11 cellular contexts compared by ENCODE assay signal in genomic region chr2:23669413-23670244, GRCh38.
DNase-seq lines count a peak whose midpoint lies in the region; ATAC-seq and TF ChIP-seq lines count a peak whose summit lies in the region.
"Had no signal": no experiment of that assay in that cellular context is flagged by ENCODE, and none has a peak within 500 bp of the region (broad histone marks: within the 10 kb centered on the region; RNA-seq: fewer than 3 reads in every experiment).

No MANE protein-coding gene starts in this region.

- peaks cover 9 to 18% of the 10 kb centered on the region in 2 donors for H3K4me1 ChIP-seq in uterus

- TF ChIP-seq CTCF in uterus (IDR thresholded peaks at IDR 0.05), result peak in 1 of 4 experiments; percentile 16

- peak overlapping the region; percentile 63 to 69 for H3K27ac ChIP-seq in uterus

- H3K27me3 ChIP-seq in uterus (no peaks in the 10 kb centered on the region), H7 (ENCODE audit: control insufficient read depth, insufficient read depth, low read length) (no peaks in the 10 kb centered on the region)

- DNase-seq in NCI-H226 (peak; percentile 93), medulla oblongata (ENCODE audit: extremely low spot score) (peak; percentile 39), uterus (peak; percentile 89 to 90), H7 (no peak)
- no peak for DNase-seq in activated naive CD4-positive, alpha-beta T cell (lab: John Stamatoyannopoulos, UW)
- DNase-seq: H9, Kasumi-1 had no signal

- peak; percentile 93 for ATAC-seq in esophagus mucosa
- ATAC-seq in HG03571 (IDR thresholded peaks at IDR 0.05; ENCODE audit: unreplicated experiment), result no peak
- ATAC-seq: activated naive CD4-positive, alpha-beta T cell treated with anti-CD3 and anti-CD28 coated beads, Interleukin-2, amount 50 U/mL, for 72 hours; GM12878 had no signal

- TF ChIP-seq POLR2A in uterus (IDR thresholded peaks at IDR 0.05), result no peak

- H3K9me3 ChIP-seq in uterus, result no peaks in the 10 kb centered on the region

- H3K4me3 ChIP-seq in uterus, result no peak overlapping the region
- no peak overlapping the region for H3K4me3 ChIP-seq in H7 (ENCODE audit: insufficient read depth, low read depth, low read length)
- H3K4me3 ChIP-seq: GM12878 had no signal

- H3K36me3 ChIP-seq in uterus (no peaks in the 10 kb centered on the region), H7 (replicated peaks; ENCODE audit: control insufficient read depth, insufficient read depth, low read length) (no peaks in the 10 kb centered on the region)

- intact Hi-C loops in uterus (cut with DNase I; ENCODE audit: low total_unique reads), result no loop called here

Comparison
In these comparisons a context has a peak if more than half of its experiments do, and no peak if none do; other contexts are left out.
1. DNase-seq: peak in NCI-H226 (single experiment), medulla oblongata (single experiment) and uterus (2 of 2); none in activated naive CD4-positive, alpha-beta T cell (0 of 4) and H7 (single experiment).